Comparison of ENCODE assay signal across 10 cellular contexts in the genomic region with DNA sequence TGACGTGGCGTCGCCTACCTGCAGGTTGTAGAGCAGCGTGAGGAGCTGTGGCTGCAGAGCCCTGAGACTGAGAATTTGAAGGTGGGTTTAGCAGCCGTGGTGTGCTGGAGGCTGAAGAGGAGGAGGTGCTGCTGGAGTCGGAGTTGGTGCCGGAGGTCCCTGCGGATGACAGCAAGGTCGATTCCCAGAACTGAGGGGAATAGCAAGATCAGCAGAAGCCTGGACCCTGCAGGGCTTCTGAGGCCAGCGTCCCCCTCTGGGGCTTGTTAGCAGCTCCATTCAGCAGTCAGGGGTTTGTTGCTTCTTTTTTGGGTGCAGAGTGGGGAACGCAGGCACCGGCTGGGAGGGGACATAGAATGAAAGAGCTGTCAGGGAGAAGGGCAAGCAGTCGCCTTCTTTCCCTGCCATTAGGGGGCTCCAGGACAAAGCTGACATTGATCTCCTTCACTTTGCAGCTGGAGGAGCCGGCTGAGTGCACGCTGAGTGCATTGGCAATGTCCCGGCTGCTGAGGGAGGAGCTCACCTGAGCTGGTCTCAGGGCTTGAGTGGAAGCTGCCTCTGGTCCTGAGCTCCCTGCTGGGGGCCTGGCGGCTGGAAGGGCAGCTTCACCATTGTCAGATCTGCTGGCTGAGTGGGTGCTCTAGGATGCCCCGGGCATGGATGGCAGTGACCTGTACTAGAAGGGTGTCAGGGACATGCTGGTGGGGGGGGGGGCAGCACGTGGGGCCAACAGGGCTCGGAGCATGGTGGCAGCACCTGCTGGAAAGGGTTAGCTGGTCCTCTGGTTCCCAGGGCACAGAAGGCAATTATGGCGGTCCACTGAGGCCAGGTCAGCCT. TPM values are rescaled to one million over a fixed set of nuclear protein-coding genes. Genes with fewer than 3 reads are reported as not detected.
DNase-seq lines count a peak whose midpoint lies in the region; ATAC-seq and TF ChIP-seq lines count a peak whose summit lies in the region.
"Had no signal": no experiment of that assay in that cellular context is flagged by ENCODE, and none has a peak within 500 bp of the region (broad histone marks: within the 10 kb centered on the region; RNA-seq: fewer than 3 reads in every experiment).

No MANE protein-coding gene starts in this region.

- intact Hi-C loops in sigmoid colon (cut with DNase I), result no loop called here

- no peak for TF ChIP-seq EP300 in sigmoid colon (IDR thresholded peaks at IDR 0.05)

- no peak for ATAC-seq in stimulated activated naive CD8-positive, alpha-beta T cell treated with anti-CD3 and anti-CD28 coated beads, Interleukin-15, Interleukin-2, amounts not matched to agents 100 U/mL and 50 U/mL, for 24 hours
- ATAC-seq: CD8-positive, alpha-beta T cell had no signal

- H3K9me3 ChIP-seq in sigmoid colon, result no peaks in the 10 kb centered on the region
- H3K9me3 ChIP-seq in right atrium auricular region, result no peaks in the 10 kb centered on the region

- H3K27ac ChIP-seq in sigmoid colon (no peak overlapping the region), right atrium auricular region (no peak overlapping the region)

- TF ChIP-seq POLR2A in sigmoid colon (IDR thresholded peaks at IDR 0.05), result no peak

- H3K27me3 ChIP-seq in sigmoid colon (peaks cover 0 to 29% (median 8%) of the 10 kb centered on the region in 3 donors), right atrium auricular region (no peaks in the 10 kb centered on the region)

- TF ChIP-seq CTCF in choroid plexus epithelial cell (conservative IDR thresholded peaks at IDR 0.05; ENCODE audit: low read depth, low read length) (peak; percentile 37), sigmoid colon (IDR thresholded peaks at IDR 0.05) (no peak), right atrium auricular region (IDR thresholded peaks at IDR 0.05) (peak in 1 of 2 donors; percentile 22)

- H3K36me3 ChIP-seq in sigmoid colon (no peaks in the 10 kb centered on the region), right atrium auricular region (no peaks in the 10 kb centered on the region)

- DNase-seq in NCI-H82 (lab: John Stamatoyannopoulos, UW) (peak; percentile 49), NCI-H82 treated with DMSO at 0.1 percent for 48 hours (lab: John Stamatoyannopoulos, UW; ENCODE audit: unreplicated experiment) (no peak), NCI-H1694 (lab: John Stamatoyannopoulos, UW) (peak; percentile 25), choroid plexus epithelial cell (ENCODE audit: low read depth) (peak; percentile 13), sigmoid colon (peak; percentile 40), right atrium auricular region (ENCODE audit: low spot score) (no peak)
- no peak for DNase-seq in stimulated activated naive CD8-positive, alpha-beta T cell treated with anti-CD3 and anti-CD28 coated beads, Interleukin-15, Interleukin-2, amounts not matched to agents 100 U/mL and 50 U/mL, for 24 hours
- DNase-seq in central memory CD4-positive, alpha-beta T cell, result no peak
- DNase-seq: CD8-positive, alpha-beta T cell had no signal

- H3K4me1 ChIP-seq in sigmoid colon (peaks cover 0 to 5% (median 2%) of the 10 kb centered on the region in 4 donors), right atrium auricular region (peaks cover 0 to 7% of the 10 kb centered on the region in 2 donors)

- H3K4me3 ChIP-seq in choroid plexus epithelial cell (ENCODE audit: low read depth, low read length) (no peak overlapping the region), sigmoid colon (no peak overlapping the region), right atrium auricular region (no peak overlapping the region)

- 48 to 49% methylated on average over 21 of the region's 21 CpGs for WGBS in sigmoid colon, 2 donors

RNA-seq across cellular contexts. Expression of gene OBP2B, which starts 20.8 kb away (rescaled TPM):
- total RNA-seq in sigmoid colon (not detected), right atrium auricular region (not detected)
- not detected for polyA plus RNA-seq in sigmoid colon
- total RNA-seq: CD8-positive, alpha-beta T cell; dermis microvascular lymphatic vessel endothelial cell had no signal

RNA-seq across cellular contexts. Expression of gene GBGT1, which starts 24.5 kb away (rescaled TPM):
- total RNA-seq in sigmoid colon (10 to 100 TPM in 3 of 4 donors, 1 to 10 TPM in 1; 8.9 to 31.1 (median 19.2) TPM), right atrium auricular region (10 to 100 TPM; 15.5 to 16.8 TPM)
- 1 to 10 TPM; 4.2 to 9.9 (median 5.4) TPM for polyA plus RNA-seq in sigmoid colon

Comparison
In these comparisons a context has a peak if more than half of its experiments do, and no peak if none do; other contexts are left out.
1. DNase-seq: peak in NCI-H82 (single experiment), NCI-H1694 (single experiment), choroid plexus epithelial cell (single experiment) and sigmoid colon (single experiment); none in NCI-H82 treated with DMSO at 0.1 percent for 48 hours (single experiment), stimulated activated naive CD8-positive, alpha-beta T cell treated with anti-CD3 and anti-CD28 coated beads, Interleukin-15, Interleukin-2, amounts not matched to agents 100 U/mL and 50 U/mL, for 24 hours (single experiment), central memory CD4-positive, alpha-beta T cell (single experiment) and right atrium auricular region (single experiment).